ENCODE assay signal across 10 cellular contexts in the genomic region with DNA sequence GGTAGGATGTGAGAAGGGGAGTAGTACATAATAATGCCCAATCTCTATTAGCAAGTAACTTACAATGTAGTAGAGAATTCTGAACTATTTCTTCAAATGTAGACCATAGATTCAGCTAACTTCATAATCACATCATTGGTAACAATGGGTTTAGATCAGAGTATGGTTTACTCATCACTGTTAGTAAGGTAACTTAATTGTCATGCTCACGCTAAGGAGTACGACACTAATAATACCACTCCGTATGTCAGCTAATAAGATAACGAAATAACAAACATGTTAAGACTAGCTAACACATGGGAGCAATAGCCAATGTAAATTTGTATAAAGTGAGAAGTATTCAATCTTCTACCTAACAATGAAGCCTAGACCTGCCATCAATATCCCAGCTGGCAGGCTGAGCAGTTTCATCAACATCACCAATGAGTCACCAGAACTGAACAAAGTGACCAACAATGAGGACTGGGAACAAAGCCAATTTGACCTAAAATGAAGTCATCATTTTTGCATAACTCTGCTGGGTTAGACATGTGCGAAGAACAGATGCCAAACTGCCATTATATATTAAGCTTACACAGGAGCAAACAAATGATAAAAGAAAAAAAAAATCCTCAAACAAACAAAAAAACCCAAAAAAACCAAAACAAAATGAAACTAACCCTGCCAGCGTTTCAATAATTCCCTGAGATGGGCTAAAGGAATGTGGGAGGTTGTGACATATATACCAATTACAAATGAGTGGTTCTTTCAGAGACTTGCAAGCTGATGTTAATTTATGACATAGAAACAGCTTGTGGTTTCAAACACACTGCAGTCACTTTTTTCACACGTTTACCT. TPM values are rescaled to one million over a fixed set of nuclear protein-coding genes. Genes with fewer than 3 reads are reported as not detected.
DNase-seq lines count a peak whose midpoint lies in the region; ATAC-seq and TF ChIP-seq lines count a peak whose summit lies in the region.
"Had no signal": no experiment of that assay in that cellular context is flagged by ENCODE, and none has a peak within 500 bp of the region (broad histone marks: within the 10 kb centered on the region; RNA-seq: fewer than 3 reads in every experiment).

No MANE protein-coding gene starts in this region.

- intact Hi-C loops in activated B cell treated with CpG ODN at 0.5 μM for 24 hours (cut with micrococcal nuclease) (no loop called here), head of caudate nucleus (cut with DNase I) (no loop called here), sciatic nerve (cut with DNase I) (no loop called here)

- no peaks in the 10 kb centered on the region for H3K36me3 ChIP-seq in BE2C
- H3K36me3 ChIP-seq: uterus had no signal

- no peaks in the 10 kb centered on the region for H3K4me1 ChIP-seq in BE2C
- H3K4me1 ChIP-seq: breast epithelium, uterus had no signal

- H3K36me3 Mint-ChIP-seq in activated CD8-positive, alpha-beta memory T cell treated with anti-CD3 and anti-CD28 coated beads, Interleukin-2, amount 10 ng/mL, durations not matched to agents 7 days and 5 days: peaks cover 4% of the 10 kb centered on the region
- peaks cover 41% of the 10 kb centered on the region for H3K36me3 Mint-ChIP-seq in activated B cell treated with CpG ODN at 0.5 μM for 24 hours (ENCODE audit: low read depth)

- no peaks in the 10 kb centered on the region for H3K27me3 ChIP-seq in BE2C
- H3K27me3 ChIP-seq: breast epithelium, uterus had no signal

- peak; percentile 36 for ATAC-seq in activated CD8-positive, alpha-beta memory T cell treated with anti-CD3 and anti-CD28 coated beads, Interleukin-2, amount 10 ng/mL, durations not matched to agents 7 days and 5 days
- ATAC-seq in HG02678 (IDR thresholded peaks at IDR 0.05; ENCODE audit: unreplicated experiment): peak; percentile 80
- no peak for ATAC-seq in activated B cell treated with CpG ODN at 0.5 μM for 24 hours (ENCODE audit: low read depth)
- peak; percentile 53 for ATAC-seq in sciatic nerve

- DNase-seq in activated CD8-positive, alpha-beta memory T cell treated with anti-CD3 and anti-CD28 coated beads, Interleukin-2, amount 10 ng/mL, durations not matched to agents 7 days and 5 days: no peak
- no peak for DNase-seq in activated CD8-positive, alpha-beta memory T cell treated with anti-CD3 and anti-CD28 coated beads, Interleukin-2, amount 50 U/mL, for 48 hours
- peak in 2 of 3 experiments; percentile 70 to 94 for DNase-seq in NCI-H1417 (lab: John Stamatoyannopoulos, UW)
- DNase-seq in activated B cell treated with CpG ODN at 0.5 μM for 24 hours: no peak
- DNase-seq in head of caudate nucleus: peak in 25 of 42 donors; percentile 5 to 79 (median 51)
- DNase-seq in sciatic nerve (ENCODE audit: low spot score): no peak
- no peak for DNase-seq in BE2C

- TF ChIP-seq CTCF in activated B cell treated with CpG ODN at 0.5 μM for 24 hours (IDR thresholded peaks at IDR 0.05): no peak
- TF ChIP-seq CTCF in BE2C (IDR thresholded peaks at IDR 0.05; ENCODE audit: low read depth, low read length): no peak

- POLR2A ChIA-PET in activated B cell treated with CpG ODN at 0.5 μM for 24 hours (lab: Charles Lee): interaction anchor here (0.9 kb wide), 1 partner anchor 86 kb away, joined by 3 read pairs; no protein-coding TSS in a partner anchor

- H3K4me1 Mint-ChIP-seq in activated CD8-positive, alpha-beta memory T cell treated with anti-CD3 and anti-CD28 coated beads, Interleukin-2, amount 10 ng/mL, durations not matched to agents 7 days and 5 days: peaks cover 29% of the 10 kb centered on the region
- peaks cover 10% of the 10 kb centered on the region for H3K4me1 Mint-ChIP-seq in activated B cell treated with CpG ODN at 0.5 μM for 24 hours

- H3K27me3 Mint-ChIP-seq in activated CD8-positive, alpha-beta memory T cell treated with anti-CD3 and anti-CD28 coated beads, Interleukin-2, amount 10 ng/mL, durations not matched to agents 7 days and 5 days: no peaks in the 10 kb centered on the region
- no peaks in the 10 kb centered on the region for H3K27me3 Mint-ChIP-seq in activated B cell treated with CpG ODN at 0.5 μM for 24 hours

- H3K4me3 Mint-ChIP-seq in activated CD8-positive, alpha-beta memory T cell treated with anti-CD3 and anti-CD28 coated beads, Interleukin-2, amount 10 ng/mL, durations not matched to agents 7 days and 5 days: no peak overlapping the region
- no peak overlapping the region for H3K4me3 Mint-ChIP-seq in activated B cell treated with CpG ODN at 0.5 μM for 24 hours

- no peaks in the 10 kb centered on the region for H3K9me3 Mint-ChIP-seq in activated CD8-positive, alpha-beta memory T cell treated with anti-CD3 and anti-CD28 coated beads, Interleukin-2, amount 10 ng/mL, durations not matched to agents 7 days and 5 days (ENCODE audit: low read depth)
- no peaks in the 10 kb centered on the region for H3K9me3 Mint-ChIP-seq in activated B cell treated with CpG ODN at 0.5 μM for 24 hours

- CTCF ChIA-PET in activated CD8-positive, alpha-beta memory T cell treated with anti-CD3 and anti-CD28 coated beads, Interleukin-2, amount 10 ng/mL, durations not matched to agents 7 days and 5 days (lab: Charles Lee): interaction anchor here (1.4 kb wide), 1 partner anchor 23 kb away, joined by 4 read pairs; no protein-coding TSS in a partner anchor
- CTCF ChIA-PET in activated B cell treated with CpG ODN at 0.5 μM for 24 hours (lab: Charles Lee): interaction anchor here (0.8 to 1.6 kb wide), 2 partner anchors 24 to 86 kb away, joined by 3 to 6 read pairs; no protein-coding TSS in a partner anchor

- no peaks in the 10 kb centered on the region for H3K9me3 ChIP-seq in BE2C
- H3K9me3 ChIP-seq: breast epithelium, uterus had no signal

- H3K4me3 ChIP-seq in BE2C (ENCODE audit: low read depth, low read length): no peak overlapping the region
- H3K4me3 ChIP-seq: breast epithelium, uterus had no signal

- peak overlapping the region; percentile 42 for H3K27ac Mint-ChIP-seq in activated CD8-positive, alpha-beta memory T cell treated with anti-CD3 and anti-CD28 coated beads, Interleukin-2, amount 10 ng/mL, durations not matched to agents 7 days and 5 days
- H3K27ac Mint-ChIP-seq in activated B cell treated with CpG ODN at 0.5 μM for 24 hours: peak overlapping the region; percentile 50

RNA-seq across cellular contexts. Expression of gene CCDC141, which starts 56.6 kb away (rescaled TPM):
- total RNA-seq in activated CD8-positive, alpha-beta memory T cell treated with anti-CD3 and anti-CD28 coated beads, Interleukin-2, amount 10 ng/mL, durations not matched to agents 7 days and 5 days: 10 to 100 TPM in 1 of 2 experiments, 1 to 10 TPM in 1; 8.8 to 12.5 TPM
- total RNA-seq in activated B cell treated with CpG ODN at 0.5 μM for 24 hours: 32.1 and 38.8 TPM in 2 replicates
- total RNA-seq in sciatic nerve: 12.3 TPM
- polyA plus RNA-seq in BE2C (2012; ENCODE audit: insufficient read depth, insufficient read length, low read depth): 0.06 TPM

Comparison
In these comparisons a context has a peak if more than half of its experiments do, and no peak if none do; other contexts are left out.
1. DNase-seq: peak in NCI-H1417 (2 of 3) and head of caudate nucleus (25 of 42); none in activated CD8-positive, alpha-beta memory T cell treated with anti-CD3 and anti-CD28 coated beads, Interleukin-2, amount 10 ng/mL, durations not matched to agents 7 days and 5 days (single experiment), activated CD8-positive, alpha-beta memory T cell treated with anti-CD3 and anti-CD28 coated beads, Interleukin-2, amount 50 U/mL, for 48 hours (single experiment), activated B cell treated with CpG ODN at 0.5 μM for 24 hours (single experiment), sciatic nerve (single experiment) and BE2C (single experiment).